ENCODE assay signal across 21 cellular contexts in the genomic region with DNA sequence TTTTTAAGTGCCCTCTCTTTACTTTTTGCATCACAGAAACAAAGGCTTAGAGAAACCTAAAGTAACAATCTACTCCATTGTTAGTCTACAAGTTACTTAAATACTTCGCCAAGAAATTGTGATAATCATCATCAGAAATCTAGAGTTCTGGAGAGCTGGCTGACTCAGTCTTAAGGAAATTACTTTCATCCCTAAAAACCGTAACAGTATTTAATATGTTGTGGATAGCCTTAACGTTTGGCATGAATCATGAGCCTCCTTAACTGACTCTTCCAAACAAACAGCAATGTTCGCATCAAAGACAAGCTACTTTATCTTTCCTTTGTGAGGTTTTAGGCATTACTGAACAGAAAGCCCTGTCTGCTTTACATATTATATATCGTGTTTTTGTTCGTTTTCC.
DNase-seq lines count a peak whose midpoint lies in the region; TF ChIP-seq lines count a peak whose summit lies in the region.
"Had no signal": no experiment of that assay in that cellular context is flagged by ENCODE, and none has a peak within 500 bp of the region (broad histone marks: within the 10 kb centered on the region; RNA-seq: fewer than 3 reads in every experiment).

No MANE protein-coding gene starts in this region.

- POLR2A ChIA-PET in SK-N-SH (lab: Yijun Ruan, JAX), result interaction anchor here (1.7 kb wide), 1 partner anchor 129 kb away, joined by 4 read pairs; no protein-coding TSS in a partner anchor

- H3K4me2 ChIP-seq in SK-N-SH, result peak overlapping the region; percentile 55
- no peak overlapping the region for H3K4me2 ChIP-seq in fibroblast of lung (ENCODE audit: extremely low read depth, insufficient read depth, low read length)

- H3K9me2 ChIP-seq in SK-N-SH, result no peaks in the 10 kb centered on the region

- H3K9ac ChIP-seq in SK-N-SH (peak overlapping the region; percentile 28; the same call in 1 of the 2 replicates), fibroblast of lung (ENCODE audit: insufficient read depth, low read length) (no peak overlapping the region)

- intact Hi-C loops in activated naive CD4-positive, alpha-beta T cell treated with anti-CD3 and anti-CD28 coated beads for 36 hours (cut with micrococcal nuclease), result no loop called here

- DNase-seq in GM03348 (ENCODE audit: low spot score) (peak; percentile 26), SK-N-SH (no peak), fibroblast of lung (ENCODE audit: low read depth in 2 of 2) (peak; percentile 10 to 81), retinal pigment epithelial cell (ENCODE audit: low read depth) (peak; percentile 14), NCI-H146 treated with DMSO at 0.1 percent for 48 hours (lab: John Stamatoyannopoulos, UW; ENCODE audit: unreplicated experiment) (no peak), endothelial cell (ENCODE audit: low spot score) (no peak)
- DNase-seq in activated naive CD4-positive, alpha-beta T cell treated with anti-CD3 and anti-CD28 coated beads for 36 hours, result no peak
- no peak for DNase-seq in activated CD4-positive, alpha-beta T cell treated with anti-CD3 and anti-CD28 coated beads, Interleukin-2, amount 50 U/mL, for 48 hours
- DNase-seq: activated CD4-positive, alpha-beta T cell treated with anti-CD3 and anti-CD28 coated beads for 1 hour; activated naive CD8-positive, alpha-beta T cell treated with anti-CD3 and anti-CD28 coated beads, Interleukin-2, amount 50 U/mL, for 24 hours; CD4-positive, alpha-beta T cell; effector memory CD4-positive, alpha-beta T cell; NCI-H1417 treated with DMSO at 0.1 percent for 48 hours; retina; T-helper 9 cell; tibial artery had no signal

- no peaks in the 10 kb centered on the region for H3K27me3 Mint-ChIP-seq in activated naive CD4-positive, alpha-beta T cell treated with anti-CD3 and anti-CD28 coated beads for 36 hours (ENCODE audit: low read depth)
- no peaks in the 10 kb centered on the region for H3K27me3 Mint-ChIP-seq in endothelial cell (ENCODE audit: unreplicated experiment)
- H3K27me3 Mint-ChIP-seq: activated naive CD8-positive, alpha-beta T cell treated with anti-CD3 and anti-CD28 coated beads, Interleukin-2, amount 50 U/mL, for 24 hours; CD4-positive, alpha-beta T cell; central memory CD8-positive, alpha-beta T cell had no signal

- H3K9me3 Mint-ChIP-seq in activated naive CD4-positive, alpha-beta T cell treated with anti-CD3 and anti-CD28 coated beads for 36 hours, result no peaks in the 10 kb centered on the region
- H3K9me3 Mint-ChIP-seq in endothelial cell (ENCODE audit: unreplicated experiment), result no peaks in the 10 kb centered on the region
- H3K9me3 Mint-ChIP-seq: activated naive CD8-positive, alpha-beta T cell treated with anti-CD3 and anti-CD28 coated beads, Interleukin-2, amount 50 U/mL, for 24 hours; CD4-positive, alpha-beta T cell; central memory CD8-positive, alpha-beta T cell; mesothelial cell of epicardium; neural crest cell; stimulated activated effector memory CD8-positive, alpha-beta T cell treated with anti-CD3 and anti-CD28 coated beads, Interleukin-12 subunit alpha, Interleukin-12 subunit beta, amount 100 ng/mL, for 72 hours had no signal

- H3K4me1 ChIP-seq in SK-N-SH (ENCODE audit: control insufficient read depth in 1 of 2, insufficient read depth in 2 of 2, low read depth in 1 of 2, low read length in 1 of 2) (no peaks in the 10 kb centered on the region; a peak in 1 of 4 replicates), fibroblast of lung (ENCODE audit: control insufficient read depth, extremely low read depth, insufficient read depth, low read length) (no peaks in the 10 kb centered on the region)
- H3K4me1 ChIP-seq: tibial artery had no signal

- CTCF ChIA-PET in SK-N-SH (lab: Yijun Ruan, JAX), result interaction anchor here (0.6 to 5.7 kb wide), 35 partner anchors 8 to 926 kb away, joined by 3 to 50 read pairs (median 4); no protein-coding TSS in a partner anchor
- CTCF ChIA-PET in activated naive CD4-positive, alpha-beta T cell treated with anti-CD3 and anti-CD28 coated beads for 36 hours (lab: Charles Lee), result interaction anchor here (0.6 to 2.1 kb wide), 13 partner anchors 31 to 298 kb away, joined by 3 to 12 read pairs (median 5); no protein-coding TSS in a partner anchor

- peaks cover 26% of the 10 kb centered on the region for H3F3A ChIP-seq in SK-N-SH (replicated peaks; ENCODE audit: insufficient read depth)

- no peaks in the 10 kb centered on the region for H3K79me2 ChIP-seq in SK-N-SH (ENCODE audit: insufficient read depth)
- no peaks in the 10 kb centered on the region for H3K79me2 ChIP-seq in fibroblast of lung (ENCODE audit: control insufficient read depth, insufficient read depth, low read length)

- H2AFZ ChIP-seq in SK-N-SH (ENCODE audit: low read depth), result no peak overlapping the region
- H2AFZ ChIP-seq in fibroblast of lung (ENCODE audit: low read length), result no peak overlapping the region

- H3K36me3 ChIP-seq in SK-N-SH (replicated peaks in 1 of 2; ENCODE audit: control insufficient read depth in 1 of 2, insufficient read depth in 2 of 2, low read length in 1 of 2), result peaks cover 75 to 81% of the 10 kb centered on the region in 2 experiments
- H3K36me3 ChIP-seq in fibroblast of lung (ENCODE audit: control insufficient read depth, insufficient read depth, low read length), result peaks cover 5% of the 10 kb centered on the region

- no peak overlapping the region for H3K27ac Mint-ChIP-seq in activated naive CD4-positive, alpha-beta T cell treated with anti-CD3 and anti-CD28 coated beads for 36 hours
- H3K27ac Mint-ChIP-seq in endothelial cell (ENCODE audit: unreplicated experiment), result no peak overlapping the region
- H3K27ac Mint-ChIP-seq: activated naive CD8-positive, alpha-beta T cell treated with anti-CD3 and anti-CD28 coated beads, Interleukin-2, amount 50 U/mL, for 24 hours; CD4-positive, alpha-beta T cell; mesothelial cell of epicardium; stimulated activated effector memory CD8-positive, alpha-beta T cell treated with anti-CD3 and anti-CD28 coated beads, Interleukin-12 subunit alpha, Interleukin-12 subunit beta, amount 100 ng/mL, for 72 hours had no signal

- H3K4me3 ChIP-seq in SK-N-SH (ENCODE audit: low read depth in 2 of 2, low read length in 1 of 2) (no peak overlapping the region; a peak in 1 of 4 replicates), fibroblast of lung (replicated peaks in 1 of 4; ENCODE audit: control extremely low read depth in 1 of 4, insufficient read depth in 1 of 4, low read depth in 3 of 4, low read length in 4 of 4) (no peak overlapping the region), retinal pigment epithelial cell (ENCODE audit: low read length) (no peak overlapping the region)
- H3K4me3 ChIP-seq: SK-N-MC, tibial artery had no signal

- no peak for TF ChIP-seq EP300 in SK-N-SH (IDR thresholded peaks at IDR 0.05; ENCODE audit: borderline replicate concordance in 1 of 2, low read depth in 1 of 2, low read length in 1 of 2)

- H3K36me3 Mint-ChIP-seq in activated naive CD4-positive, alpha-beta T cell treated with anti-CD3 and anti-CD28 coated beads for 36 hours (ENCODE audit: low read depth), result no peaks in the 10 kb centered on the region
- no peaks in the 10 kb centered on the region for H3K36me3 Mint-ChIP-seq in endothelial cell (ENCODE audit: low read depth, unreplicated experiment)

- no peak for TF ChIP-seq CTCF in SK-N-SH (IDR thresholded peaks at IDR 0.05)
- TF ChIP-seq CTCF in fibroblast of lung (conservative IDR thresholded peaks at IDR 0.05 in 1 of 2, IDR thresholded peaks at IDR 0.05 in 1 of 2; ENCODE audit: low read depth in 1 of 2, low read length in 2 of 2), result no peak
- TF ChIP-seq CTCF in retinal pigment epithelial cell (conservative IDR thresholded peaks at IDR 0.05; ENCODE audit: low read depth, low read length), result no peak
- no peak for TF ChIP-seq CTCF in endothelial cell (IDR thresholded peaks at IDR 0.05; ENCODE audit: unreplicated experiment)

- no peak overlapping the region for H3K4me3 Mint-ChIP-seq in activated naive CD4-positive, alpha-beta T cell treated with anti-CD3 and anti-CD28 coated beads for 36 hours
- H3K4me3 Mint-ChIP-seq in endothelial cell (ENCODE audit: unreplicated experiment), result no peak overlapping the region
- H3K4me3 Mint-ChIP-seq: activated naive CD8-positive, alpha-beta T cell treated with anti-CD3 and anti-CD28 coated beads, Interleukin-2, amount 50 U/mL, for 24 hours; CD4-positive, alpha-beta T cell; central memory CD8-positive, alpha-beta T cell; mesothelial cell of epicardium; neural crest cell; stimulated activated effector memory CD8-positive, alpha-beta T cell treated with anti-CD3 and anti-CD28 coated beads, Interleukin-12 subunit alpha, Interleukin-12 subunit beta, amount 100 ng/mL, for 72 hours had no signal

- 26% methylated on average over 6 of the region's 6 CpGs for WGBS in SK-N-SH (ENCODE audit: low lambda C conversion rate)

- H3K9me3 ChIP-seq in SK-N-SH, result no peaks in the 10 kb centered on the region
- no peaks in the 10 kb centered on the region for H3K9me3 ChIP-seq in fibroblast of lung (ENCODE audit: control insufficient read depth, insufficient read depth, low read depth, low read length)
- H3K9me3 ChIP-seq: tibial artery had no signal

- peak overlapping the region in 1 of 2 experiments; percentile 73; a peak in 2 of 4 replicates for H3K27ac ChIP-seq in SK-N-SH (ENCODE audit: low read depth in 2 of 2, low read length in 1 of 2)
- H3K27ac ChIP-seq in fibroblast of lung (ENCODE audit: insufficient read depth, low read length), result no peak overlapping the region
- H3K27ac ChIP-seq: SK-N-MC, tibial artery had no signal

- no peak for TF ChIP-seq RAD21 in SK-N-SH (IDR thresholded peaks at IDR 0.05; ENCODE audit: low read length)

- H3K27me3 ChIP-seq in SK-N-SH (ENCODE audit: insufficient read depth) (no peaks in the 10 kb centered on the region), fibroblast of lung (ENCODE audit: control insufficient read depth, insufficient read depth, low read length) (no peaks in the 10 kb centered on the region)
- H3K27me3 ChIP-seq: tibial artery had no signal

- no peaks in the 10 kb centered on the region for H3K4me1 Mint-ChIP-seq in activated naive CD4-positive, alpha-beta T cell treated with anti-CD3 and anti-CD28 coated beads for 36 hours (ENCODE audit: low read depth)
- no peaks in the 10 kb centered on the region for H3K4me1 Mint-ChIP-seq in endothelial cell (ENCODE audit: unreplicated experiment)
- H3K4me1 Mint-ChIP-seq: activated naive CD8-positive, alpha-beta T cell treated with anti-CD3 and anti-CD28 coated beads, Interleukin-2, amount 50 U/mL, for 24 hours; central memory CD8-positive, alpha-beta T cell; mesothelial cell of epicardium; stimulated activated effector memory CD8-positive, alpha-beta T cell treated with anti-CD3 and anti-CD28 coated beads, Interleukin-12 subunit alpha, Interleukin-12 subunit beta, amount 100 ng/mL, for 72 hours had no signal

- H4K20me1 ChIP-seq in SK-N-SH (ENCODE audit: insufficient read depth) (no peaks in the 10 kb centered on the region), fibroblast of lung (ENCODE audit: control insufficient read depth, extremely low read depth, insufficient read depth, low read length) (no peaks in the 10 kb centered on the region)

TF ChIP-seq in SK-N-SH, 30 proteins besides CTCF, POLR2A, EP300 and RAD21 (continues in another document):
- no peak for TF ChIP-seq TEAD4 (IDR thresholded peaks at IDR 0.05; ENCODE audit: borderline replicate concordance, insufficient read depth)
- peak; percentile 27; the same call in 1 of the 2 replicates for TF ChIP-seq JUND (IDR thresholded peaks at IDR 0.05)
- TF ChIP-seq FOSL2 (IDR thresholded peaks at IDR 0.05; ENCODE audit: borderline replicate concordance, low read depth), result peak; percentile 53; the same call in 1 of the 2 replicates

Comparison
In these comparisons a context has a peak if more than half of its experiments do, and no peak if none do; other contexts are left out.
1. DNase-seq: peak in GM03348 (single experiment), fibroblast of lung (2 of 2) and retinal pigment epithelial cell (single experiment); none in SK-N-SH (single experiment), activated naive CD4-positive, alpha-beta T cell treated with anti-CD3 and anti-CD28 coated beads for 36 hours (single experiment), activated CD4-positive, alpha-beta T cell treated with anti-CD3 and anti-CD28 coated beads, Interleukin-2, amount 50 U/mL, for 48 hours (0 of 2), NCI-H146 treated with DMSO at 0.1 percent for 48 hours (single experiment) and endothelial cell (single experiment).